Comparison of ENCODE assay signal across 20 cellular contexts in genomic region chr12:54134850-54135249, GRCh38. TPM values are rescaled to one million over a fixed set of nuclear protein-coding genes. Genes with fewer than 3 reads are reported as not detected.
A peak's percentile ranks its signal among the peaks of the same experiment; 100 is the strongest.
DNase-seq lines count a peak whose midpoint lies in the region; FAIRE-seq and TF ChIP-seq lines count a peak whose summit lies in the region.
"Had no signal": no experiment of that assay in that cellular context is flagged by ENCODE, and none has a peak within 500 bp of the region (broad histone marks: within the 10 kb centered on the region; RNA-seq: fewer than 3 reads in every experiment).

No MANE protein-coding gene starts in this region.

- no peak overlapping the region for H3K4me3 ChIP-seq in NB4 (ENCODE audit: low read depth, low read length)
- H3K4me3 ChIP-seq: lower lobe of right lung, smooth muscle cell had no signal

- no peak overlapping the region for H3K4me3 Mint-ChIP-seq in chondrocyte (ENCODE audit: unreplicated experiment)
- H3K4me3 Mint-ChIP-seq in progenitor cell of endocrine pancreas (ENCODE audit: low read depth), result peak overlapping the region; percentile 43
- H3K4me3 Mint-ChIP-seq: activated T-helper 1 cell treated with anti-CD3 and anti-CD28 coated beads, Interleukin-12 subunit alpha, Interleukin-12 subunit beta, Interleukin-2, Interleukin-4 antibody, amounts not matched to agents 30 ng/mL and 10 ng/mL and 1 ng/mL, durations not matched to agents 14 hours and 24 hours and 36 hours; CD8-positive, alpha-beta memory T cell; stimulated activated naive CD8-positive, alpha-beta T cell treated with anti-CD3 and anti-CD28 coated beads, Interleukin-15, Interleukin-2, amounts not matched to agents 100 ng/mL and 50 ng/mL, for 24 hours had no signal

- H3K27me3 Mint-ChIP-seq in chondrocyte (ENCODE audit: low read depth), result peaks cover 84% of the 10 kb centered on the region
- no peaks in the 10 kb centered on the region for H3K27me3 Mint-ChIP-seq in progenitor cell of endocrine pancreas

- peak; percentile 51 for DNase-seq in DMS53 (lab: John Stamatoyannopoulos, UW)
- DNase-seq in DMS53 treated with DMSO at 0.1 percent for 48 hours (lab: John Stamatoyannopoulos, UW; ENCODE audit: unreplicated experiment), result no peak
- DNase-seq in NB4 (ENCODE audit: low read depth), result peak; percentile 22
- peak; percentile 80 for DNase-seq in chondrocyte (ENCODE audit: low spot score)
- no peak for DNase-seq in progenitor cell of endocrine pancreas (ENCODE audit: low spot score, unreplicated experiment)
- no peak for DNase-seq in KG1 (lab: John Stamatoyannopoulos, UW)
- no peak for DNase-seq in NCI-H1436 (lab: John Stamatoyannopoulos, UW)
- DNase-seq in GM12892 (ENCODE audit: insufficient read length), result no peak
- DNase-seq: 8988T; activated CD4-positive, alpha-beta T cell treated with anti-CD3 and anti-CD28 coated beads, Interleukin-2, amount 50 U/mL, for 4 hours; amniotic stem cell; CD8-positive, alpha-beta memory T cell; hippocampal formation; lower lobe of right lung; nucleus accumbens; T-helper 9 cell had no signal

- H3K9me3 Mint-ChIP-seq in chondrocyte (ENCODE audit: low read depth) (no peaks in the 10 kb centered on the region), progenitor cell of endocrine pancreas (ENCODE audit: low read depth) (no peaks in the 10 kb centered on the region)
- H3K9me3 Mint-ChIP-seq: activated T-helper 1 cell treated with anti-CD3 and anti-CD28 coated beads, Interleukin-12 subunit alpha, Interleukin-12 subunit beta, Interleukin-2, Interleukin-4 antibody, amounts not matched to agents 30 ng/mL and 10 ng/mL and 1 ng/mL, durations not matched to agents 14 hours and 24 hours and 36 hours; CD8-positive, alpha-beta memory T cell; stimulated activated naive CD8-positive, alpha-beta T cell treated with anti-CD3 and anti-CD28 coated beads, Interleukin-15, Interleukin-2, amounts not matched to agents 100 ng/mL and 50 ng/mL, for 24 hours had no signal

- H3K36me3 Mint-ChIP-seq in chondrocyte (ENCODE audit: low read depth) (no peaks in the 10 kb centered on the region), progenitor cell of endocrine pancreas (ENCODE audit: insufficient read depth) (peaks cover 6% of the 10 kb centered on the region)

- no peaks in the 10 kb centered on the region for H3K4me1 Mint-ChIP-seq in chondrocyte (ENCODE audit: low read depth)
- peaks cover 85% of the 10 kb centered on the region for H3K4me1 Mint-ChIP-seq in progenitor cell of endocrine pancreas (ENCODE audit: low read depth)
- H3K4me1 Mint-ChIP-seq: CD8-positive, alpha-beta memory T cell had no signal

- TF ChIP-seq CTCF in NB4 (IDR thresholded peaks at IDR 0.05; ENCODE audit: low read depth, low read length), result peak; percentile 21
- TF ChIP-seq CTCF in chondrocyte (IDR thresholded peaks at IDR 0.05), result no peak
- peak; percentile 39 for TF ChIP-seq CTCF in progenitor cell of endocrine pancreas (IDR thresholded peaks at IDR 0.05; ENCODE audit: unreplicated experiment)

- TF ChIP-seq POLR2A in NB4 (IDR thresholded peaks at IDR 0.05; ENCODE audit: extremely low read depth, insufficient read length) (no peak), GM12892 (IDR thresholded peaks at IDR 0.05; ENCODE audit: low read depth, low read length) (no peak)

- H3K27ac Mint-ChIP-seq in chondrocyte (ENCODE audit: unreplicated experiment), result no peak overlapping the region
- peak overlapping the region; percentile 95 for H3K27ac Mint-ChIP-seq in progenitor cell of endocrine pancreas
- H3K27ac Mint-ChIP-seq: activated T-helper 1 cell treated with anti-CD3 and anti-CD28 coated beads, Interleukin-12 subunit alpha, Interleukin-12 subunit beta, Interleukin-2, Interleukin-4 antibody, amounts not matched to agents 30 ng/mL and 10 ng/mL and 1 ng/mL, durations not matched to agents 14 hours and 24 hours and 36 hours; CD8-positive, alpha-beta memory T cell; stimulated activated naive CD8-positive, alpha-beta T cell treated with anti-CD3 and anti-CD28 coated beads, Interleukin-15, Interleukin-2, amounts not matched to agents 100 ng/mL and 50 ng/mL, for 24 hours had no signal

- no peak for FAIRE-seq in GM12892 (lab: Jason Lieb, UNC)
- FAIRE-seq: colon had no signal

RNA-seq across cellular contexts. Expression of gene SMUG1, which starts 53.9 kb away (rescaled TPM):
- total RNA-seq in chondrocyte (21.1 to 28.7 TPM (median 23.6 TPM) in 3 replicates), progenitor cell of endocrine pancreas (53.1 and 57.6 TPM in 2 replicates)
- 29.7 TPM for polyA plus RNA-seq in GM12892 (2012; ENCODE audit: missing spikeins)

Comparison
In these comparisons a context has a peak if more than half of its experiments do, and no peak if none do; other contexts are left out.
1. DNase-seq: peak in DMS53 (single experiment), NB4 (single experiment) and chondrocyte (single experiment); none in DMS53 treated with DMSO at 0.1 percent for 48 hours (single experiment), progenitor cell of endocrine pancreas (single experiment), KG1 (single experiment), NCI-H1436 (single experiment) and GM12892 (single experiment).